ENCODE assay signal across 2 cellular contexts in genomic region chr22:17874231-17874630, GRCh38.
TF ChIP-seq lines count a peak whose summit lies in the region.

No MANE protein-coding gene starts in this region.

TF ChIP-seq in SK-N-SH, 30 proteins besides CTCF, POLR2A, EP300 and RAD21 (continued from another document):
- TF ChIP-seq PBX3 (IDR thresholded peaks at IDR 0.05) = no peak
- TF ChIP-seq RCOR1 (IDR thresholded peaks at IDR 0.05; ENCODE audit: low read length) = 0 out of 2 replicates have a peak, but pooled peaks have one; percentile 54
- no peak for TF ChIP-seq TCF12 (IDR thresholded peaks at IDR 0.05)
- no peak for TF ChIP-seq MAX (IDR thresholded peaks at IDR 0.05; ENCODE audit: low read depth)
- TF ChIP-seq NRF1 (IDR thresholded peaks at IDR 0.05; ENCODE audit: low read depth, low read length) = no peak
- no peak for TF ChIP-seq YY1 (IDR thresholded peaks at IDR 0.05; ENCODE audit: low read depth)
- no peak for TF ChIP-seq SIN3A (IDR thresholded peaks at IDR 0.05; ENCODE audit: borderline replicate concordance, low read depth, low read length)
- TF ChIP-seq IRF3 (IDR thresholded peaks at IDR 0.05; ENCODE audit: low read depth, low read length) = no peak
- TF ChIP-seq RFX5 (IDR thresholded peaks at IDR 0.05; ENCODE audit: low read length) = no peak
- TF ChIP-seq ELF1 (IDR thresholded peaks at IDR 0.05) = no peak

TF ChIP-seq in SK-N-SH treated with all-trans-retinoic acid at 6 μM for 48 hours, 23 proteins besides CTCF, POLR2A, EP300 and RAD21 (continued from another document):
- TF ChIP-seq TSHZ2 (CRISPR knock-in tag; IDR thresholded peaks at IDR 0.05) = no peak
